In genomic region chr6:12636336-12636735, GRCh38 we compare ENCODE assay signal across 21 cellular contexts.
DNase-seq lines count a peak whose midpoint lies in the region; ATAC-seq and TF ChIP-seq lines count a peak whose summit lies in the region.
"Had no signal": no experiment of that assay in that cellular context is flagged by ENCODE, and none has a peak within 500 bp of the region (broad histone marks: within the 10 kb centered on the region; RNA-seq: fewer than 3 reads in every experiment).

No MANE protein-coding gene starts in this region.

- intact Hi-C loops in HCT116 (cut with micrococcal nuclease): no loop called here

- TF ChIP-seq RAD21 in HCT116 (IDR thresholded peaks at IDR 0.05; ENCODE audit: low read depth): no peak

- H4K20me1 ChIP-seq in DND-41 (ENCODE audit: insufficient read depth, low read length): no peaks in the 10 kb centered on the region
- H4K20me1 ChIP-seq in HCT116 (ENCODE audit: insufficient read depth): no peaks in the 10 kb centered on the region
- H4K20me1 ChIP-seq: BLaER1 treated with 17β-estradiol and CSF1 and Interleukin-3, amounts not matched to agents 10 nM and 100 nM had no signal

- POLR2A ChIA-PET in HCT116 (lab: Charles Lee): no interaction called here

- H3K4me1 Mint-ChIP-seq in nephron progenitor cell: no peaks in the 10 kb centered on the region
- peaks cover 7% of the 10 kb centered on the region for H3K4me1 Mint-ChIP-seq in stimulated activated memory B cell treated with anti-CD40 and anti-IgM and Interleukin-4, amounts not matched to agents 10 μg/mL and 1 μg/mL and 100 μg/mL, for 72 hours

- DNase-seq in DND-41 (no peak), HCT116 (ENCODE audit: low read depth, low spot score) (no peak), astrocyte of the spinal cord (ENCODE audit: low read depth, low spot score) (no peak), nephron progenitor cell (no peak), H4 (ENCODE audit: low spot score) (no peak), NCI-H1436 (lab: John Stamatoyannopoulos, UW) (no peak)
- DNase-seq: activated CD4-positive, alpha-beta memory T cell treated with anti-CD3 and anti-CD28 coated beads for 36 hours; activated naive CD8-positive, alpha-beta T cell treated with anti-CD3 and anti-CD28 coated beads, Interleukin-2, amount 50 U/mL, for 24 hours; activated T-cell treated with anti-CD3 and anti-CD28 coated beads, Interleukin-2, amount 50 U/mL, for 4 hours; DMS79; MG63; NCI-H2081; NCI-H526 treated with DMSO at 0.1 percent for 48 hours; Peyer's patch; spleen; thyroid gland had no signal

- H3K27me3 Mint-ChIP-seq in nephron progenitor cell (ENCODE audit: low read depth, poor library complexity): peaks cover 7% of the 10 kb centered on the region
- peaks cover 60% of the 10 kb centered on the region for H3K27me3 Mint-ChIP-seq in stimulated activated memory B cell treated with anti-CD40 and anti-IgM and Interleukin-4, amounts not matched to agents 10 μg/mL and 1 μg/mL and 100 μg/mL, for 72 hours

- RAD21 ChIA-PET in HCT116 (lab: Charles Lee; ENCODE audit: low non-redundant PET in 1 of 2, low total read pairs in 2 of 2, uncharacterized antibody in 2 of 2, unreplicated experiment in 2 of 2): no interaction called here

- no TSS peak for BruUV-seq in HCT116 (replicated peaks; lab: Mats Ljungman, UMichigan)

- TF ChIP-seq CTCF in DND-41 (IDR thresholded peaks at IDR 0.05; ENCODE audit: borderline replicate concordance, extremely low read depth, low read length, poor library complexity, severe bottlenecking) (peak; percentile 8), HCT116 (IDR thresholded peaks at IDR 0.05 in 2 of 3, conservative IDR thresholded peaks at IDR 0.05 in 1 of 3; ENCODE audit: borderline replicate concordance in 1 of 3, insufficient read depth in 1 of 3, low read depth in 2 of 3, low read length in 2 of 3) (peak in 2 of 3 experiments; percentile 28 to 43; a peak in 3 of 6 replicates), astrocyte of the spinal cord (IDR thresholded peaks at IDR 0.05; ENCODE audit: low read depth, low read length) (peak; percentile 15), nephron progenitor cell (IDR thresholded peaks at IDR 0.05) (peak; percentile 27)

- H3K4me2 ChIP-seq in DND-41 (ENCODE audit: insufficient read depth, low read length) (no peak overlapping the region), HCT116 (ENCODE audit: low read length) (no peak overlapping the region)
- H3K4me2 ChIP-seq: BLaER1 treated with 17β-estradiol and CSF1 and Interleukin-3, amounts not matched to agents 10 nM and 100 nM; GM23338 had no signal

- peaks cover 21% of the 10 kb centered on the region for H3K9me3 Mint-ChIP-seq in nephron progenitor cell
- H3K9me3 Mint-ChIP-seq in stimulated activated memory B cell treated with anti-CD40 and anti-IgM and Interleukin-4, amounts not matched to agents 10 μg/mL and 1 μg/mL and 100 μg/mL, for 72 hours: peaks cover 3% of the 10 kb centered on the region

- H3K9ac ChIP-seq in DND-41 (ENCODE audit: low read depth, low read length) (no peak overlapping the region), HCT116 (ENCODE audit: low read length) (no peak overlapping the region)
- H3K9ac ChIP-seq: BLaER1 treated with 17β-estradiol and CSF1 and Interleukin-3, amounts not matched to agents 10 nM and 100 nM had no signal

- H3K36me3 ChIP-seq in DND-41 (ENCODE audit: insufficient read depth, low read length) (no peaks in the 10 kb centered on the region), HCT116 (ENCODE audit: control insufficient read depth in 1 of 2, insufficient read depth in 2 of 2, low read length in 2 of 2) (no peaks in the 10 kb centered on the region)
- H3K36me3 ChIP-seq: BLaER1 treated with 17β-estradiol and CSF1 and Interleukin-3, amounts not matched to agents 10 nM and 100 nM; MG63; Peyer's patch; prostate gland; spleen; thyroid gland had no signal

- CTCF ChIA-PET in HCT116 (lab: Charles Lee): interaction anchor here (0.6 to 1.0 kb wide), 3 partner anchors 257 to 1017 kb away, joined by 3 to 4 read pairs (median 3); no protein-coding TSS in a partner anchor

- no peaks in the 10 kb centered on the region for H3K36me3 Mint-ChIP-seq in nephron progenitor cell (ENCODE audit: low read depth)
- H3K36me3 Mint-ChIP-seq in stimulated activated memory B cell treated with anti-CD40 and anti-IgM and Interleukin-4, amounts not matched to agents 10 μg/mL and 1 μg/mL and 100 μg/mL, for 72 hours: no peaks in the 10 kb centered on the region
- H3K36me3 Mint-ChIP-seq: activated CD4-positive, alpha-beta memory T cell treated with anti-CD3 and anti-CD28 coated beads for 36 hours had no signal

- no peak overlapping the region for H2AFZ ChIP-seq in DND-41 (ENCODE audit: low read depth, low read length)
- H2AFZ ChIP-seq in HCT116 (ENCODE audit: low read depth, low read length, poor library complexity, severe bottlenecking): no peak overlapping the region
- H2AFZ ChIP-seq: GM23338 had no signal

- no peak for TF ChIP-seq POLR2A in HCT116 (IDR thresholded peaks at IDR 0.05; ENCODE audit: borderline replicate concordance, extremely low read depth, insufficient read depth, insufficient read length)

- no peak overlapping the region for H3K4me3 Mint-ChIP-seq in nephron progenitor cell
- no peak overlapping the region for H3K4me3 Mint-ChIP-seq in stimulated activated memory B cell treated with anti-CD40 and anti-IgM and Interleukin-4, amounts not matched to agents 10 μg/mL and 1 μg/mL and 100 μg/mL, for 72 hours
- H3K4me3 Mint-ChIP-seq: activated CD4-positive, alpha-beta memory T cell treated with anti-CD3 and anti-CD28 coated beads for 36 hours; activated naive CD8-positive, alpha-beta T cell treated with anti-CD3 and anti-CD28 coated beads, Interleukin-2, amount 50 U/mL, for 24 hours; activated T-cell treated with anti-CD3 and anti-CD28 coated beads, Interleukin-2, amount 50 U/mL, for 4 hours; GM23338 had no signal

- no peak overlapping the region for H3K27ac ChIP-seq in DND-41 (ENCODE audit: low read length)
- no peak overlapping the region for H3K27ac ChIP-seq in HCT116 (ENCODE audit: low read depth, low read length)
- H3K27ac ChIP-seq: BLaER1 treated with 17β-estradiol and CSF1 and Interleukin-3, amounts not matched to agents 10 nM and 100 nM; Peyer's patch; prostate gland; spleen; thyroid gland had no signal

- in situ Hi-C loops in astrocyte of the spinal cord (cut with HindIII; ENCODE audit: low sequenced_read_pairs): no loop called here

- H3K79me2 ChIP-seq in DND-41 (ENCODE audit: insufficient read depth, low read length) (no peaks in the 10 kb centered on the region), HCT116 (ENCODE audit: insufficient read depth, low read length) (no peaks in the 10 kb centered on the region)

- ATAC-seq in DND-41 (ENCODE audit: insufficient read depth, low read depth): no peak
- no peak for ATAC-seq in HCT116
- no peak for ATAC-seq in stimulated activated memory B cell treated with anti-CD40 and anti-IgM and Interleukin-4, amounts not matched to agents 10 μg/mL and 1 μg/mL and 100 μg/mL, for 72 hours
- no peak for ATAC-seq in GM18858 (IDR thresholded peaks at IDR 0.05; ENCODE audit: unreplicated experiment)
- ATAC-seq: activated naive CD8-positive, alpha-beta T cell treated with anti-CD3 and anti-CD28 coated beads, Interleukin-2, amount 50 U/mL, for 24 hours; activated T-cell treated with anti-CD3 and anti-CD28 coated beads, Interleukin-2, amount 50 U/mL, for 4 hours; GM23338 had no signal

- H3K27ac Mint-ChIP-seq in nephron progenitor cell: no peak overlapping the region
- H3K27ac Mint-ChIP-seq in stimulated activated memory B cell treated with anti-CD40 and anti-IgM and Interleukin-4, amounts not matched to agents 10 μg/mL and 1 μg/mL and 100 μg/mL, for 72 hours: no peak overlapping the region
- H3K27ac Mint-ChIP-seq: activated CD4-positive, alpha-beta memory T cell treated with anti-CD3 and anti-CD28 coated beads for 36 hours; activated naive CD8-positive, alpha-beta T cell treated with anti-CD3 and anti-CD28 coated beads, Interleukin-2, amount 50 U/mL, for 24 hours; GM23338 had no signal

- H3K9me3 ChIP-seq in DND-41 (ENCODE audit: insufficient read depth, low read length, severe bottlenecking) (peaks cover 4% of the 10 kb centered on the region), HCT116 (ENCODE audit: control insufficient read depth in 1 of 2, insufficient read depth in 1 of 2, low read depth in 1 of 2, low read length in 2 of 2) (0 out of 4 replicates have a peak, but pooled peaks cover 0 to 4% of the 10 kb centered on the region in 2 experiments)
- H3K9me3 ChIP-seq: Peyer's patch, prostate gland, thyroid gland had no signal

- no peaks in the 10 kb centered on the region for H3K4me1 ChIP-seq in DND-41 (ENCODE audit: insufficient read depth, low read length)
- 0 out of 4 replicates have a peak, but pooled peaks cover 0 to 6% of the 10 kb centered on the region in 2 experiments for H3K4me1 ChIP-seq in HCT116 (ENCODE audit: control insufficient read depth in 1 of 2, insufficient read depth in 2 of 2, low read length in 2 of 2)
- H3K4me1 ChIP-seq: Peyer's patch, prostate gland, spleen, thyroid gland had no signal

- H3K9me2 ChIP-seq in HCT116 (ENCODE audit: insufficient read depth): no peaks in the 10 kb centered on the region

- H3K4me3 ChIP-seq in DND-41 (ENCODE audit: low read depth in 1 of 2, low read length in 2 of 2) (no peak overlapping the region), HCT116 (replicated peaks in 1 of 2; ENCODE audit: low read depth in 1 of 2, low read length in 2 of 2) (no peak overlapping the region), astrocyte of the spinal cord (ENCODE audit: low read depth, low read length) (no peak overlapping the region)
- H3K4me3 ChIP-seq: BLaER1 treated with 17β-estradiol and CSF1 and Interleukin-3, amounts not matched to agents 10 nM and 100 nM; GM23338; MG63; Peyer's patch; prostate gland; spleen; thyroid gland had no signal

- no peaks in the 10 kb centered on the region for H3K27me3 ChIP-seq in DND-41 (ENCODE audit: insufficient read depth, low read length, poor library complexity)
- H3K27me3 ChIP-seq in HCT116 (ENCODE audit: insufficient read depth, low read length): no peaks in the 10 kb centered on the region
- H3K27me3 ChIP-seq: BLaER1 treated with 17β-estradiol and CSF1 and Interleukin-3, amounts not matched to agents 10 nM and 100 nM; Peyer's patch; thyroid gland had no signal

TF ChIP-seq in HCT116, 20 proteins besides CTCF, POLR2A, EP300 and RAD21:
- no peak for TF ChIP-seq ATF3 (IDR thresholded peaks at IDR 0.05)
- no peak for TF ChIP-seq CEBPB (IDR thresholded peaks at IDR 0.05; ENCODE audit: low read depth)
- no peak for TF ChIP-seq JUND (IDR thresholded peaks at IDR 0.05)
